ENCODE assay signal across 1 cellular context in genomic region chr1:35935989-35936388, GRCh38.
TF ChIP-seq lines count a peak whose summit lies in the region.

No MANE protein-coding gene starts in this region.

TF ChIP-seq in IMR-90, 13 proteins besides CTCF, POLR2A, EP300 and RAD21:
- TF ChIP-seq SMC3 (IDR thresholded peaks at IDR 0.05; ENCODE audit: low read depth, low read length), result no peak
- no peak for TF ChIP-seq CEBPB (IDR thresholded peaks at IDR 0.05; ENCODE audit: low read depth, low read length)
- no peak for TF ChIP-seq FOS (IDR thresholded peaks at IDR 0.05; ENCODE audit: low read depth, low read length)
- TF ChIP-seq NFE2L2 (IDR thresholded peaks at IDR 0.05; ENCODE audit: low read depth, low read length), result no peak
